In the genomic region with DNA sequence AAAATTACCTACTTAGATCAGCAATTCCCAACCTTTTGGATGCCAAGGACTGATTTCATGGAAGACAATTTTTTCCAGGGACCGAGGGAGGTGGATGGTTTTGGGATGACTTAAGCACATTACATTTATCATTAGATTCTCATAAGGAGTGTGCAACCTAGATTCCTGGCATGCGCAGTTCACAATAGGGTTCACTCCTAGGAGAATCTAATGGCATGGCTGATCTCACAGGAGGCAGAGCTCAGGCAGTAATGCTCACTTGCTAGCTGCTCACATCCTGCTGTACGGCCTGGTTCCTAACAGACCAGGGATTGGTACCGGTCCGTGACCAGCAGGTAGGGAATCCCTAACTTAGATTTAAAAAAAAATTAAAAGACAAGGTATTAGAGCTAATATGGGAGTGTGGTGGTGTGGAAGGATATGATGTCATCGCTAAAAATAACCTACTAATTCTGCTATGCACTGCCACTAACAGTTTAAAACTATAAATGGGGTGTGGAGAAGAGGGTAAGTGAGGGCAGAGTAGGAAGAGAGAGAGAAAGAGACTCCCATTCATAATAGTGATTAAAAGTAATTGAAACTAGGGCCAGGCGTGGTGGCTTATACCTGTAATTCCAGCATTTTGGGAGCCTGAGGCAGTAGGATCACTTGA, we compare ENCODE assay signal across 25 cellular contexts.
"Had no signal": no experiment of that assay in that cellular context is flagged by ENCODE, and none has a peak within 500 bp of the region (broad histone marks: within the 10 kb centered on the region; RNA-seq: fewer than 3 reads in every experiment).

No MANE protein-coding gene starts in this region.

- H3K4me1 Mint-ChIP-seq: activated CD4-positive, alpha-beta T cell treated with anti-CD3 and anti-CD28 coated beads, Interleukin-2, amount 10 ng/mL, durations not matched to agents 24 days and 14 days; activated naive CD8-positive, alpha-beta T cell treated with anti-CD3 and anti-CD28 coated beads for 36 hours; immature natural killer cell; naive B cell; neural progenitor cell had no signal

- H3K36me3 Mint-ChIP-seq: activated naive CD8-positive, alpha-beta T cell treated with anti-CD3 and anti-CD28 coated beads for 36 hours; naive B cell; neural progenitor cell had no signal

- H3K27ac Mint-ChIP-seq: activated CD4-positive, alpha-beta T cell treated with anti-CD3 and anti-CD28 coated beads, Interleukin-2, amount 10 ng/mL, durations not matched to agents 24 days and 14 days; activated CD8-positive, alpha-beta T cell treated with anti-CD3 and anti-CD28 coated beads, Interleukin-2, amount 10 ng/mL, durations not matched to agents 7 days and 5 days; activated naive CD8-positive, alpha-beta T cell treated with anti-CD3 and anti-CD28 coated beads for 36 hours; immature natural killer cell; naive B cell; neural progenitor cell; stimulated activated naive CD8-positive, alpha-beta T cell treated with anti-CD3 and anti-CD28 coated beads, Interleukin-15, Interleukin-2, amounts not matched to agents 100 ng/mL and 50 ng/mL, for 24 hours; T-helper 2 cell treated with Interferon-gamma antibody and Interleukin-4, amounts not matched to agents 5 μg/mL and 100 μg/mL, for 36 hours had no signal

- H3K9ac ChIP-seq: neural progenitor cell had no signal

- H3K9me3 ChIP-seq: ovary, suprapubic skin had no signal

- DNase-seq: activated CD4-positive, alpha-beta T cell treated with anti-CD3 and anti-CD28 coated beads, Interleukin-2, amount 10 ng/mL, durations not matched to agents 24 days and 14 days; activated CD4-positive, CD25-positive, alpha-beta regulatory T cell; activated CD8-positive, alpha-beta memory T cell treated with anti-CD3 and anti-CD28 coated beads, Interleukin-2, amount 50 U/mL, for 4 hours; activated CD8-positive, alpha-beta T cell treated with anti-CD3 and anti-CD28 coated beads, Interleukin-2, amount 10 ng/mL, durations not matched to agents 7 days and 5 days; activated gamma-delta T cell treated with Interleukin-2 at 50 U/mL for 16 hours; activated naive CD8-positive, alpha-beta T cell treated with anti-CD3 and anti-CD28 coated beads for 36 hours; amygdala; brain microvascular endothelial cell; cerebellar nuclear complex; effector CD8-positive, alpha-beta T cell; foreskin keratinocyte; glutamatergic neuron; immature natural killer cell; naive B cell; ovary; retina; small intestine; stimulated activated CD4-positive, alpha-beta T cell treated with anti-CD3 and anti-CD28 coated beads, Interleukin-4, amount 100 ng/mL, for 4 hours; stimulated activated CD8-positive, alpha-beta memory T cell treated with anti-CD3 and anti-CD28 coated beads, Interleukin-4, amount 100 ng/mL, for 48 hours; upper lobe of left lung had no signal

- H3K4me2 ChIP-seq: neural progenitor cell had no signal

- H3K27me3 ChIP-seq: brain microvascular endothelial cell, foreskin keratinocyte, neural progenitor cell, ovary, suprapubic skin, upper lobe of left lung had no signal

- H3K27me3 Mint-ChIP-seq: activated CD4-positive, alpha-beta T cell treated with anti-CD3 and anti-CD28 coated beads, Interleukin-2, amount 10 ng/mL, durations not matched to agents 24 days and 14 days; activated naive CD8-positive, alpha-beta T cell treated with anti-CD3 and anti-CD28 coated beads for 36 hours; naive B cell had no signal

- H3K36me3 ChIP-seq: brain microvascular endothelial cell, neural progenitor cell, ovary, suprapubic skin, upper lobe of left lung had no signal

- ATAC-seq: activated CD8-positive, alpha-beta T cell treated with anti-CD3 and anti-CD28 coated beads, Interleukin-2, amount 10 ng/mL, durations not matched to agents 7 days and 5 days; foreskin keratinocyte had no signal

- H2AFZ ChIP-seq: neural progenitor cell had no signal

- H3K9me3 Mint-ChIP-seq: activated CD4-positive, alpha-beta T cell treated with anti-CD3 and anti-CD28 coated beads, Interleukin-2, amount 10 ng/mL, durations not matched to agents 24 days and 14 days; T-helper 2 cell treated with Interferon-gamma antibody and Interleukin-4, amounts not matched to agents 5 μg/mL and 100 μg/mL, for 36 hours had no signal

- H3K4me1 ChIP-seq: foreskin keratinocyte, neural progenitor cell, suprapubic skin, upper lobe of left lung had no signal

- H3K4me3 ChIP-seq: lung, neural progenitor cell, ovary, suprapubic skin, upper lobe of left lung had no signal

- H3K27ac ChIP-seq: brain microvascular endothelial cell, foreskin keratinocyte, neural progenitor cell, ovary, suprapubic skin, upper lobe of left lung had no signal

- H3K4me3 Mint-ChIP-seq: activated CD4-positive, alpha-beta T cell treated with anti-CD3 and anti-CD28 coated beads, Interleukin-2, amount 10 ng/mL, durations not matched to agents 24 days and 14 days; activated CD8-positive, alpha-beta T cell treated with anti-CD3 and anti-CD28 coated beads, Interleukin-2, amount 10 ng/mL, durations not matched to agents 7 days and 5 days; activated naive CD8-positive, alpha-beta T cell treated with anti-CD3 and anti-CD28 coated beads for 36 hours; immature natural killer cell; naive B cell; neural progenitor cell; stimulated activated naive CD8-positive, alpha-beta T cell treated with anti-CD3 and anti-CD28 coated beads, Interleukin-15, Interleukin-2, amounts not matched to agents 100 ng/mL and 50 ng/mL, for 24 hours; T-helper 2 cell treated with Interferon-gamma antibody and Interleukin-4, amounts not matched to agents 5 μg/mL and 100 μg/mL, for 36 hours had no signal
